In genomic region chr1:241771117-241771516, GRCh38 we compare ENCODE assay signal across 27 cellular contexts.
"Had no signal": no experiment of that assay in that cellular context is flagged by ENCODE, and none has a peak within 500 bp of the region (broad histone marks: within the 10 kb centered on the region; RNA-seq: fewer than 3 reads in every experiment).

No MANE protein-coding gene starts in this region.

- H3K36me3 ChIP-seq: SJCRH30 had no signal

- H3K4me3 ChIP-seq: SJCRH30 had no signal

- H3K9me3 ChIP-seq: SJCRH30 had no signal

- DNase-seq: IMR-90; Karpas-422; NCI-H1092; NCI-H1105 treated with DMSO at 0.1 percent for 48 hours; NCI-H1417 treated with DMSO at 0.1 percent for 48 hours; NCI-H146; NCI-H1694 treated with DMSO at 0.1 percent for 48 hours; NCI-H1930; NCI-H2081; NCI-H2107; NCI-H2171; NCI-H226; NCI-H446; NCI-H510A; NCI-H524 treated with DMSO at 0.1 percent for 48 hours; NCI-H69; NCI-H774; NK-92 treated with Interleukin-12 subunit alpha and Interleukin-12 subunit beta, amount 100 ng/mL, for 24 hours; PC-3; SHP77 treated with DMSO at 0.1 percent for 48 hours; SJCRH30; T-helper 1 cell; T-helper 17 cell had no signal

- H3K27ac ChIP-seq: SJCRH30 had no signal

- H3K27me3 ChIP-seq: SJCRH30 had no signal

- ATAC-seq: HepG2, Panc1, PC-3, Right ventricle myocardium inferior, SK-N-SH treated with all-trans-retinoic acid at 6 μM for 48 hours, T-helper 17 cell had no signal

- FAIRE-seq: HepG2 had no signal

- H3K4me1 ChIP-seq: SJCRH30 had no signal
